In genomic region chr13:19959831-19960672, GRCh38 we compare ENCODE assay signal across 1 cellular context.
A peak's percentile ranks its signal among the peaks of the same experiment; 100 is the strongest.
TF ChIP-seq lines count a peak whose summit lies in the region.

No MANE protein-coding gene starts in this region.

TF ChIP-seq in HepG2, 621 proteins besides CTCF, POLR2A, EP300 and RAD21 (continued from another document):
- TF ChIP-seq POLR2AphosphoS5 (IDR thresholded peaks at IDR 0.05; ENCODE audit: low read depth, low read length) = peak; percentile 53; the same call in 1 of the 2 replicates
- TF ChIP-seq ZNF619 (CRISPR knock-in tag; IDR thresholded peaks at IDR 0.05) = 0 out of 2 replicates have a peak, but pooled peaks have one; percentile 23
- peak; percentile 48; the same call in 1 of the 2 replicates for TF ChIP-seq ZNF768 (CRISPR knock-in tag; IDR thresholded peaks at IDR 0.05)
- 0 out of 2 replicates have a peak, but pooled peaks have one; percentile 15 for TF ChIP-seq ZNF574 (CRISPR knock-in tag; IDR thresholded peaks at IDR 0.05)
- TF ChIP-seq XBP1 (CRISPR knock-in tag; IDR thresholded peaks at IDR 0.05) = no peak
- TF ChIP-seq ZNF891 (CRISPR knock-in tag; IDR thresholded peaks at IDR 0.05) = no peak; the same call in 1 of the 2 replicates
- no peak for TF ChIP-seq GABPB1 (CRISPR knock-in tag; IDR thresholded peaks at IDR 0.05)
- peak; percentile 56; the same call in 1 of the 2 replicates for TF ChIP-seq HOXA3 (CRISPR knock-in tag; IDR thresholded peaks at IDR 0.05)
